ENCODE assay signal across 8 cellular contexts in genomic region chr16:30894540-30895368, GRCh38. TPM values are rescaled to one million over a fixed set of nuclear protein-coding genes. Genes with fewer than 3 reads are reported as not detected.
A peak's percentile ranks its signal among the peaks of the same experiment; 100 is the strongest.
DNase-seq lines count a peak whose midpoint lies in the region; ATAC-seq, FAIRE-seq and TF ChIP-seq lines count a peak whose summit lies in the region.

No MANE protein-coding gene starts in this region.

- H3K9me3 ChIP-seq in SK-N-MC (ENCODE audit: low read depth, low read length), result no peaks in the 10 kb centered on the region

- H3K27ac ChIP-seq in SK-N-MC, result peak overlapping the region; percentile 85

- TF ChIP-seq CTCF in fibroblast of mammary gland (conservative IDR thresholded peaks at IDR 0.05; ENCODE audit: control insufficient read depth, insufficient read depth, low read depth, low read length), result no peak
- no peak for TF ChIP-seq CTCF in retinal pigment epithelial cell (conservative IDR thresholded peaks at IDR 0.05; ENCODE audit: low read depth, low read length)

- H3K4me3 ChIP-seq in SK-N-MC (peak overlapping the region; percentile 30; the same call in 1 of the 2 replicates), fibroblast of mammary gland (ENCODE audit: control insufficient read depth, low read depth, low read length) (peak overlapping the region; percentile 47), retinal pigment epithelial cell (ENCODE audit: low read length) (peak overlapping the region; percentile 48)

- ATAC-seq in HG03432 (IDR thresholded peaks at IDR 0.05; ENCODE audit: unreplicated experiment), result no peak
- ATAC-seq in HG03571 (IDR thresholded peaks at IDR 0.05; ENCODE audit: unreplicated experiment), result no peak

- H3K36me3 ChIP-seq in SK-N-MC (ENCODE audit: insufficient read depth, low read length), result no peaks in the 10 kb centered on the region

- H3K9ac ChIP-seq in SK-N-MC (ENCODE audit: insufficient read length), result no peak overlapping the region

- FAIRE-seq in GM12891 (lab: Jason Lieb, UNC), result peak; percentile 5

- no peak for TF ChIP-seq POLR2A in GM12891 (IDR thresholded peaks at IDR 0.05; ENCODE audit: low read depth, low read length)

- no peak for DNase-seq in GM12891 (ENCODE audit: insufficient read length, low spot score)
- DNase-seq in SK-N-MC (ENCODE audit: low read depth, low spot score), result no peak
- DNase-seq in fibroblast of mammary gland (ENCODE audit: low read depth), result no peak
- no peak for DNase-seq in retinal pigment epithelial cell (ENCODE audit: low read depth)
- no peak for DNase-seq in activated CD4-positive, CD25-positive, alpha-beta regulatory T cell treated with anti-CD3 and anti-CD28 coated beads, Interleukin-2, amount 50 U/mL, for 72 hours
- DNase-seq in 8988T, result no peak

TF ChIP-seq in GM12891, 5 proteins besides CTCF, POLR2A, EP300 and RAD21:
- TF ChIP-seq PAX5 (IDR thresholded peaks at IDR 0.05; ENCODE audit: insufficient read depth, low read length, severe bottlenecking) (no peak), POU2F2 (IDR thresholded peaks at IDR 0.05; ENCODE audit: low read depth, low read length) (no peak), POLR2AphosphoS5 (IDR thresholded peaks at IDR 0.05; ENCODE audit: low read depth, low read length) (no peak), SPI1 (IDR thresholded peaks at IDR 0.05; ENCODE audit: low read depth, low read length) (no peak), TAF1 (IDR thresholded peaks at IDR 0.05; ENCODE audit: low read depth, low read length) (no peak)

RNA-seq across cellular contexts. Expression of gene BCL7C, which starts 0.9 kb away (rescaled TPM):
- 12.7 TPM for polyA plus RNA-seq in GM12891 (2012; ENCODE audit: low read depth, missing spikeins)

RNA-seq across cellular contexts. Expression of gene CTF1, which starts 1.7 kb away (rescaled TPM):
- 0.15 TPM for polyA plus RNA-seq in GM12891 (2012; ENCODE audit: low read depth, missing spikeins)

RNA-seq across cellular contexts. Expression of gene FBXL19, which starts 28.6 kb away (rescaled TPM):
- polyA plus RNA-seq in GM12891 (2012; ENCODE audit: low read depth, missing spikeins), result 13.1 TPM

RNA-seq across cellular contexts. Expression of gene ORAI3, which starts 54.1 kb away (rescaled TPM):
- polyA plus RNA-seq in GM12891 (2012; ENCODE audit: low read depth, missing spikeins), result 18.0 TPM
